In genomic region chr12:77226398-77226797, GRCh38 we compare ENCODE assay signal across 23 cellular contexts.
DNase-seq lines count a peak whose midpoint lies in the region; ATAC-seq, FAIRE-seq and TF ChIP-seq lines count a peak whose summit lies in the region.
"Had no signal": no experiment of that assay in that cellular context is flagged by ENCODE, and none has a peak within 500 bp of the region (broad histone marks: within the 10 kb centered on the region; RNA-seq: fewer than 3 reads in every experiment).

No MANE protein-coding gene starts in this region.

- H3K4me1 ChIP-seq in HEK293 (ENCODE audit: control insufficient read depth, insufficient read depth, low read length) (peaks cover 10% of the 10 kb centered on the region; the same call in 1 of the 2 replicates), K562 (replicated peaks in 1 of 2; ENCODE audit: control insufficient read depth in 2 of 2, insufficient read depth in 2 of 2, low read length in 2 of 2) (no peaks in the 10 kb centered on the region)
- H3K4me1 ChIP-seq: A549, Caco-2 had no signal

- FAIRE-seq in K562 (lab: Jason Lieb, UNC): no peak
- FAIRE-seq: A549, D721Med, GM12878, GM12892, GM19239 had no signal

- WGBS in K562 (ENCODE audit: insufficient coverage, low coverage, missing lambda C conversion rate): 0% methylated on average over 1 of the region's 1 CpG

- H3K9me3 Mint-ChIP-seq in endothelial cell (ENCODE audit: unreplicated experiment): no peaks in the 10 kb centered on the region
- no peaks in the 10 kb centered on the region for H3K9me3 Mint-ChIP-seq in progenitor cell of endocrine pancreas (ENCODE audit: low read depth)
- H3K9me3 Mint-ChIP-seq: CD8-positive, alpha-beta T cell had no signal

- H3K27me3 Mint-ChIP-seq in endothelial cell (ENCODE audit: unreplicated experiment) (no peaks in the 10 kb centered on the region), progenitor cell of endocrine pancreas (no peaks in the 10 kb centered on the region)

- CTCF ChIA-PET in HEK293 (lab: Yijun Ruan, JAX) (no interaction called here), K562 (lab: Yijun Ruan, JAX; ENCODE audit: low intra/inter-chr PET ratio) (no interaction called here)

- TF ChIP-seq EP300 in K562 (IDR thresholded peaks at IDR 0.05; ENCODE audit: low read length): no peak

- H3K36me3 Mint-ChIP-seq in endothelial cell (ENCODE audit: low read depth, unreplicated experiment) (no peaks in the 10 kb centered on the region), progenitor cell of endocrine pancreas (ENCODE audit: insufficient read depth) (no peaks in the 10 kb centered on the region)
- H3K36me3 Mint-ChIP-seq: CD8-positive, alpha-beta T cell had no signal

- H3K4me2 ChIP-seq in K562 (ENCODE audit: insufficient read depth, low read length): no peak overlapping the region
- H3K4me2 ChIP-seq: A549; BLaER1 treated with 17β-estradiol and CSF1 and Interleukin-3, amounts not matched to agents 10 nM and 100 nM had no signal

- no peak for DNase-seq in K562 (ENCODE audit: extremely low read depth in 1 of 4, low spot score in 3 of 4)
- DNase-seq in endothelial cell (ENCODE audit: low spot score): no peak
- no peak for DNase-seq in progenitor cell of endocrine pancreas (ENCODE audit: low spot score, unreplicated experiment)
- no peak for DNase-seq in activated T-cell treated with anti-CD3 and anti-CD28 coated beads, Interleukin-2, amount 50 U/mL, for 1 hour
- no peak for DNase-seq in HuH-7.5 (ENCODE audit: low spot score)
- DNase-seq: AML-193; Caco-2; Calu3; CD4-positive, alpha-beta T cell; CD8-positive, alpha-beta T cell; DMS79 treated with DMSO at 0.1 percent for 48 hours; GDM1 had no signal

- TF ChIP-seq POLR2A in K562 (conservative IDR thresholded peaks at IDR 0.05): no peak

- no TSS peak for BruUV-seq in K562 (replicated peaks; lab: Mats Ljungman, UMichigan)

- intact Hi-C loops in K562 (cut with micrococcal nuclease): no loop called here

- POLR2A ChIA-PET in HEK293 (lab: Yijun Ruan, JAX) (no interaction called here), K562 (lab: Yijun Ruan, JAX) (no interaction called here)

- no peak overlapping the region for H2AFZ ChIP-seq in K562 (ENCODE audit: low read depth, low read length)

- in situ Hi-C loops in K562 (cut with MboI): no loop called here

- peaks cover 18% of the 10 kb centered on the region for H3K4me1 Mint-ChIP-seq in endothelial cell (ENCODE audit: unreplicated experiment)
- H3K4me1 Mint-ChIP-seq in progenitor cell of endocrine pancreas (ENCODE audit: low read depth): peaks cover 31% of the 10 kb centered on the region
- H3K4me1 Mint-ChIP-seq: B cell had no signal

- H3K9me1 ChIP-seq in K562 (ENCODE audit: control insufficient read depth, insufficient read depth, low read length): no peaks in the 10 kb centered on the region

- TF ChIP-seq RAD21 in K562 (CRISPR knock-in tag; conservative IDR thresholded peaks at IDR 0.05 in 1 of 2, IDR thresholded peaks at IDR 0.05 in 1 of 2): no peak

- ATAC-seq in K562 (no peak), GM21367 (IDR thresholded peaks at IDR 0.05; ENCODE audit: unreplicated experiment) (no peak)
- ATAC-seq: A549; CD8-positive, alpha-beta T cell; GM12878 had no signal

- H3K36me3 ChIP-seq in HEK293 (ENCODE audit: control insufficient read depth in 2 of 2, insufficient read depth in 1 of 2, low read length in 2 of 2) (no peaks in the 10 kb centered on the region), K562 (ENCODE audit: control insufficient read depth, insufficient read depth, low read length) (no peaks in the 10 kb centered on the region)
- H3K36me3 ChIP-seq: BLaER1 treated with 17β-estradiol and CSF1 and Interleukin-3, amounts not matched to agents 10 nM and 100 nM had no signal

- peak overlapping the region; percentile 59 for H3K27ac Mint-ChIP-seq in endothelial cell (ENCODE audit: unreplicated experiment)
- H3K27ac Mint-ChIP-seq in progenitor cell of endocrine pancreas: peak overlapping the region; percentile 73
- H3K27ac Mint-ChIP-seq: B cell; CD4-positive, alpha-beta T cell; CD8-positive, alpha-beta T cell had no signal

- no peak overlapping the region for H3K4me3 Mint-ChIP-seq in endothelial cell (ENCODE audit: unreplicated experiment)
- H3K4me3 Mint-ChIP-seq in progenitor cell of endocrine pancreas (ENCODE audit: low read depth): no peak overlapping the region
- H3K4me3 Mint-ChIP-seq: B cell; CD4-positive, alpha-beta T cell; CD8-positive, alpha-beta T cell had no signal

- H4K20me1 ChIP-seq in K562 (replicated peaks; ENCODE audit: control insufficient read depth, insufficient read depth, low read length): no peaks in the 10 kb centered on the region
- H4K20me1 ChIP-seq: BLaER1 treated with 17β-estradiol and CSF1 and Interleukin-3, amounts not matched to agents 10 nM and 100 nM had no signal

- H3K4me3 ChIP-seq in HEK293 (ENCODE audit: low read depth, low read length) (no peak overlapping the region), K562 (no peak overlapping the region)
- H3K4me3 ChIP-seq: A549; BLaER1 treated with 17β-estradiol and CSF1 and Interleukin-3, amounts not matched to agents 10 nM and 100 nM; GM12878 had no signal

- TF ChIP-seq CTCF in HEK293 (tag by site-specific recombination; IDR thresholded peaks at IDR 0.05) (no peak), K562 (IDR thresholded peaks at IDR 0.05 in 2 of 3, conservative IDR thresholded peaks at IDR 0.05 in 1 of 3; ENCODE audit: insufficient read depth in 2 of 3, low read depth in 1 of 3, low read length in 3 of 3) (no peak), endothelial cell (IDR thresholded peaks at IDR 0.05; ENCODE audit: unreplicated experiment) (no peak), progenitor cell of endocrine pancreas (IDR thresholded peaks at IDR 0.05; ENCODE audit: unreplicated experiment) (no peak)

- H3K27ac ChIP-seq in HEK293 (ENCODE audit: extremely low read depth, low read depth, low read length): no peak overlapping the region
- no peak overlapping the region for H3K27ac ChIP-seq in K562 (ENCODE audit: extremely low read depth, low read depth, low read length)
- H3K27ac ChIP-seq: 22Rv1; A549; BLaER1 treated with 17β-estradiol and CSF1 and Interleukin-3, amounts not matched to agents 10 nM and 100 nM; C4-2B had no signal

- H3K27me3 ChIP-seq in K562 (ENCODE audit: control insufficient read depth in 2 of 2, insufficient read depth in 2 of 2, low read length in 2 of 2): no peaks in the 10 kb centered on the region

- H3K79me2 ChIP-seq in K562 (ENCODE audit: control insufficient read depth, insufficient read depth, low read length): no peaks in the 10 kb centered on the region

- no peak overlapping the region for H3K9ac ChIP-seq in K562 (ENCODE audit: insufficient read depth in 1 of 2, low read depth in 2 of 2, low read length in 2 of 2)
- H3K9ac ChIP-seq: BLaER1 treated with 17β-estradiol and CSF1 and Interleukin-3, amounts not matched to agents 10 nM and 100 nM had no signal

- H3K9me3 ChIP-seq in HEK293 (ENCODE audit: control insufficient read depth, insufficient read depth, low read depth, low read length) (no peaks in the 10 kb centered on the region), K562 (replicated peaks; ENCODE audit: control insufficient read depth, insufficient read depth, low read depth, low read length) (0 out of 2 replicates have a peak, but pooled peaks cover 1% of the 10 kb centered on the region)
- H3K9me3 ChIP-seq: A549; BLaER1 treated with 17β-estradiol and CSF1 and Interleukin-3, amounts not matched to agents 10 nM and 100 nM; Caco-2 had no signal

TF ChIP-seq in HEK293, 187 proteins besides CTCF, POLR2A, EP300 and RAD21:
- TF ChIP-seq ZNF10 (tag by site-specific recombination; IDR thresholded peaks at IDR 0.05): peak; percentile 93
- no peak for TF ChIP-seq KLF9 (tag by site-specific recombination; IDR thresholded peaks at IDR 0.05; ENCODE audit: low read depth)

TF ChIP-seq in K562, 482 proteins besides CTCF, POLR2A, EP300 and RAD21:
- TF ChIP-seq ZFP91 (CRISPR knock-in tag; IDR thresholded peaks at IDR 0.05): no peak
- no peak for TF ChIP-seq ZNF263 (CRISPR knock-in tag; IDR thresholded peaks at IDR 0.05; ENCODE audit: borderline replicate concordance)
- TF ChIP-seq PYGO2 (tag; IDR thresholded peaks at IDR 0.05): no peak
- no peak for TF ChIP-seq MTA2 (IDR thresholded peaks at IDR 0.05; ENCODE audit: low read depth)
- peak; percentile 94 for TF ChIP-seq ZNF134 (CRISPR knock-in tag; conservative IDR thresholded peaks at IDR 0.05)
TF ChIP-seq in K562: peak in this region for 1.
